In the genomic region with DNA sequence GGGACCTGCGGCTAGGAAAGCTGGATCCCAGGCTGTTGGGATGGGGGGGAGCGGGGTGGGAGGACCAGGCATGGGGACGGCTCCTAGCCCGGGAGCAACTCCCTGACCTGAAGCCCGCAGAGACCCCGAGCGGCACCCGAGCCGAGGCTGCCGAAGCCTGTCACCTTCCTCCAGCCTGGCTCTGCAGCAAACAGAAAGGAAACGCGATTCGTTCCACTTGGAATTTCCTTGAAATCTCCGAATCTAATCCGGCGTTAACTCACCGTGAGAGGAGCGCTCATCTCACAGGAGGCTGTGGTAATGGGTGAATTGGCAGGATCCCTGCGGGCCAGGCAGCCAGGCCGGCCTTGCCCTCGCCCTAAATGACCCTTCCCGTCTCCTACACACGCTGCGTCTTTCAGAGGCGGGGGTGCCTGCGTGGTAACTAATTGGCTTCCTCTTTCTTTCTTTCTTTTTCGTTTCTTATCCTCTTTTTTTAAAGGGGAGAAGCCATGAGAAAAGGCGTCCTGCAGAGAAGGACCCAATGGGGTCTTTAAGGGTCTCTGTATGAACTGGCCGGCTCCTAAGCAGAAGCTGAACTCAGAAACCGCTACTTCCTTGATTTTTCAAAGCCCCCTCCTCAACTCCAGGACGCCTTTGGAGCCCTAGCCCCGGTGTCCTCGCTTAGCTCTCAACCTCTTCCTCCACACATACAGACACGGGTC, we compare ENCODE assay signal across 9 cellular contexts.
A peak's percentile ranks its signal among the peaks of the same experiment; 100 is the strongest.
DNase-seq lines count a peak whose midpoint lies in the region; ATAC-seq and TF ChIP-seq lines count a peak whose summit lies in the region.
"Had no signal": no experiment of that assay in that cellular context is flagged by ENCODE, and none has a peak within 500 bp of the region (broad histone marks: within the 10 kb centered on the region; RNA-seq: fewer than 3 reads in every experiment).

No MANE protein-coding gene starts in this region.

- H2AFZ ChIP-seq in OCI-LY3 (ENCODE audit: low read depth, low read length): no peak overlapping the region

- H4K20me1 ChIP-seq in OCI-LY3 (ENCODE audit: insufficient read depth, low read length): peaks cover 41% of the 10 kb centered on the region

- DNase-seq in T-helper 2 cell treated with Interferon-gamma antibody and Interleukin-4, amounts not matched to agents 5 μg/mL and 100 μg/mL, for 36 hours (ENCODE audit: low spot score): no peak
- DNase-seq in T-helper 2 cell (no peak), fibroblast of pulmonary artery (ENCODE audit: low read depth) (no peak), HUDEP-2 (lab: John Stamatoyannopoulos, UW; ENCODE audit: unreplicated experiment in 76 of 76) (no peak), cortex of kidney (lab: John Stamatoyannopoulos, UW) (no peak)
- DNase-seq: DND-41 had no signal

- H3K9me3 ChIP-seq in OCI-LY3 (ENCODE audit: insufficient read depth, low read length): no peaks in the 10 kb centered on the region

- H3K4me2 ChIP-seq in OCI-LY3 (ENCODE audit: low read length): peak overlapping the region; percentile 99

- H3K27me3 ChIP-seq in OCI-LY3 (ENCODE audit: low read depth, low read length): no peaks in the 10 kb centered on the region

- H3K27me3 Mint-ChIP-seq in T-helper 2 cell treated with Interferon-gamma antibody and Interleukin-4, amounts not matched to agents 5 μg/mL and 100 μg/mL, for 36 hours (ENCODE audit: low read depth): peaks cover 92% of the 10 kb centered on the region
- H3K27me3 Mint-ChIP-seq in stimulated activated memory B cell treated with anti-CD40 and anti-IgM and Interleukin-4, amounts not matched to agents 10 μg/mL and 1 μg/mL and 100 μg/mL, for 72 hours: no peaks in the 10 kb centered on the region

- H3K79me2 ChIP-seq in OCI-LY3 (ENCODE audit: low read length): peaks cover 99% of the 10 kb centered on the region

- peaks cover 61% of the 10 kb centered on the region for H3K4me1 ChIP-seq in OCI-LY3 (ENCODE audit: low read length)

- peaks cover 63% of the 10 kb centered on the region for H3K36me3 ChIP-seq in OCI-LY3 (replicated peaks; ENCODE audit: low read depth, low read length)

- ATAC-seq in stimulated activated memory B cell treated with anti-CD40 and anti-IgM and Interleukin-4, amounts not matched to agents 10 μg/mL and 1 μg/mL and 100 μg/mL, for 72 hours: no peak
- ATAC-seq in GM19467 (IDR thresholded peaks at IDR 0.05; ENCODE audit: unreplicated experiment): no peak

- TF ChIP-seq CTCF in OCI-LY3 (IDR thresholded peaks at IDR 0.05; ENCODE audit: low read depth, low read length) (no peak), fibroblast of pulmonary artery (IDR thresholded peaks at IDR 0.05; ENCODE audit: low read length, missing control alignments) (no peak)

- H3K4me1 Mint-ChIP-seq in T-helper 2 cell treated with Interferon-gamma antibody and Interleukin-4, amounts not matched to agents 5 μg/mL and 100 μg/mL, for 36 hours (ENCODE audit: low read depth): peaks cover 22% of the 10 kb centered on the region
- H3K4me1 Mint-ChIP-seq in stimulated activated memory B cell treated with anti-CD40 and anti-IgM and Interleukin-4, amounts not matched to agents 10 μg/mL and 1 μg/mL and 100 μg/mL, for 72 hours: peaks cover 79% of the 10 kb centered on the region

- H3K4me3 ChIP-seq in OCI-LY3 (ENCODE audit: low read length) (peak overlapping the region; percentile 82), fibroblast of pulmonary artery (replicated peaks; ENCODE audit: low read depth, low read length) (peak overlapping the region; percentile 21)

- H3K9ac ChIP-seq in OCI-LY3 (ENCODE audit: low read length): peak overlapping the region; percentile 99

- H3K27ac ChIP-seq in OCI-LY3 (ENCODE audit: low read length): peak overlapping the region; percentile 77

- peak overlapping the region; percentile 61 for H3K4me3 Mint-ChIP-seq in T-helper 2 cell treated with Interferon-gamma antibody and Interleukin-4, amounts not matched to agents 5 μg/mL and 100 μg/mL, for 36 hours
- H3K4me3 Mint-ChIP-seq in stimulated activated memory B cell treated with anti-CD40 and anti-IgM and Interleukin-4, amounts not matched to agents 10 μg/mL and 1 μg/mL and 100 μg/mL, for 72 hours: peak overlapping the region; percentile 92

- no peak overlapping the region for H3K27ac Mint-ChIP-seq in T-helper 2 cell treated with Interferon-gamma antibody and Interleukin-4, amounts not matched to agents 5 μg/mL and 100 μg/mL, for 36 hours
- peak overlapping the region; percentile 96 for H3K27ac Mint-ChIP-seq in stimulated activated memory B cell treated with anti-CD40 and anti-IgM and Interleukin-4, amounts not matched to agents 10 μg/mL and 1 μg/mL and 100 μg/mL, for 72 hours

- peaks cover 2% of the 10 kb centered on the region for H3K36me3 Mint-ChIP-seq in T-helper 2 cell treated with Interferon-gamma antibody and Interleukin-4, amounts not matched to agents 5 μg/mL and 100 μg/mL, for 36 hours (ENCODE audit: low read depth)
- peaks cover 41% of the 10 kb centered on the region for H3K36me3 Mint-ChIP-seq in stimulated activated memory B cell treated with anti-CD40 and anti-IgM and Interleukin-4, amounts not matched to agents 10 μg/mL and 1 μg/mL and 100 μg/mL, for 72 hours

- H3K9me3 Mint-ChIP-seq in T-helper 2 cell treated with Interferon-gamma antibody and Interleukin-4, amounts not matched to agents 5 μg/mL and 100 μg/mL, for 36 hours: no peaks in the 10 kb centered on the region
- H3K9me3 Mint-ChIP-seq in stimulated activated memory B cell treated with anti-CD40 and anti-IgM and Interleukin-4, amounts not matched to agents 10 μg/mL and 1 μg/mL and 100 μg/mL, for 72 hours: no peaks in the 10 kb centered on the region
